ENCODE assay signal across 5 cellular contexts in the genomic region with DNA sequence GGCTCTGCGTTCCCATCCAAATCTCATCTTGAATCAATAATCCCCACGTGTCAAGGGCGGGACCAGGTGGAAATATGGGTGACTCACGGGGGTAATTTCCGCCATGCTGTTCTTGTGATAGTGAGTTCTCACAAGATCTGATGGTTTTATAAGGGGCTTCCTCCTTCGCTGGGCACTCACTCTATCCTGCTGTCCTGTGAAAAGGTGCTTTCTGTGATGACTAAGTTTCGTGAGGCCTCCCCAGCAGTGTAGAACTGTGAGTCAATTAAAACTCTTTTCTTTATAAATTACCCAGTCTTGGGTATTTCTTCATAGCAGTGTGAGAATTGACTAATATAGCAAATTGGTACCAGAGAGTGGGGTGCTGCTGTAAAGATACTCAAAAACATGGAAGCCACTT.
DNase-seq lines count a peak whose midpoint lies in the region; ATAC-seq, FAIRE-seq and TF ChIP-seq lines count a peak whose summit lies in the region.
"Not testable (repeated sequence)": the region's sequence is repeated elsewhere in the genome, so short reads cannot be mapped to it uniquely, and the experiment has no call there.

No MANE protein-coding gene starts in this region.

- not testable (repeated sequence) for H3K9ac ChIP-seq in GM12878 (ENCODE audit: control insufficient read depth, insufficient read depth, low read length)

- H3K27me3 ChIP-seq in GM12878 (replicated peaks in 1 of 2; ENCODE audit: control insufficient read depth in 2 of 2, insufficient read depth in 2 of 2, low read length in 1 of 2) = not testable (repeated sequence)

- BruUV-seq in GM12878 (replicated peaks; lab: Mats Ljungman, UMichigan) = not testable (repeated sequence)

- RAD21 ChIA-PET in GM12878 (lab: Charles Lee; ENCODE audit: unreplicated experiment) = not testable (repeated sequence)

- TF ChIP-seq RAD21 in GM12878 (IDR thresholded peaks at IDR 0.05; ENCODE audit: insufficient read depth, low read depth, low read length) = not testable (repeated sequence)

- CTCF ChIA-PET in GM12878 (lab: Yijun Ruan, JAX) = not testable (repeated sequence)

- H3K36me3 ChIP-seq in GM12878 (ENCODE audit: control insufficient read depth in 2 of 2, insufficient read depth in 2 of 2, low read length in 1 of 2) = not testable (repeated sequence)

- not testable (repeated sequence) for TF ChIP-seq CTCF in GM12865 (IDR thresholded peaks at IDR 0.05; ENCODE audit: insufficient read depth, low read depth, low read length, missing control alignments); GM12878 (IDR thresholded peaks at IDR 0.05 in 2 of 3, conservative IDR thresholded peaks at IDR 0.05 in 1 of 3; ENCODE audit: control insufficient read depth in 2 of 3, extremely low read depth in 1 of 3, insufficient read depth in 1 of 3, low read depth in 3 of 3, low read length in 3 of 3)

- not testable (repeated sequence) for H3K4me3 ChIP-seq in GM12865 (ENCODE audit: low read depth, low read length); GM12878

- TF ChIP-seq POLR2A in GM12878 (IDR thresholded peaks at IDR 0.05; ENCODE audit: low read depth, low read length) = not testable (repeated sequence)

- intact Hi-C loops in GM12878 (cut with micrococcal nuclease; ENCODE audit: unreplicated experiment) = not testable (repeated sequence)

- H3K79me2 ChIP-seq in GM12878 (ENCODE audit: control insufficient read depth, insufficient read depth, low read length) = not testable (repeated sequence)

- H3K27ac ChIP-seq in GM12878 (ENCODE audit: control insufficient read depth, insufficient read depth) = not testable (repeated sequence)

- FAIRE-seq in GM12878 (lab: Jason Lieb, UNC) = not testable (repeated sequence)

- H2AFZ ChIP-seq in GM12878 (ENCODE audit: control insufficient read depth, low read depth, low read length) = not testable (repeated sequence)

- H3K9me3 ChIP-seq in GM12878 (replicated peaks; ENCODE audit: control insufficient read depth, insufficient read depth, low read length) = not testable (repeated sequence)

- POLR2A ChIA-PET in GM12878 (lab: Charles Lee) = not testable (repeated sequence)

- H3K4me1 ChIP-seq in GM12878 (ENCODE audit: control insufficient read depth, insufficient read depth, low read length) = not testable (repeated sequence)

- not testable (repeated sequence) for TF ChIP-seq EP300 in GM12878 (IDR thresholded peaks at IDR 0.05; ENCODE audit: borderline replicate concordance in 1 of 2, control insufficient read depth in 1 of 2, low read depth in 2 of 2, low read length in 2 of 2)

- not testable (repeated sequence) for H3K4me2 ChIP-seq in GM12878 (ENCODE audit: control insufficient read depth, insufficient read depth)

- not testable (repeated sequence) for H4K20me1 ChIP-seq in GM12878 (ENCODE audit: control insufficient read depth, insufficient read depth)

- in situ Hi-C loops in GM12878 (cut with MboI) = not testable (repeated sequence)

- SMC1A ChIA-PET in GM12878 (lab: Charles Lee; ENCODE audit: uncharacterized antibody, unreplicated experiment) = not testable (repeated sequence)

- peak; percentile 9 for DNase-seq in GM12865 (ENCODE audit: low read depth)
- DNase-seq in GM12878 (ENCODE audit: low read depth, low spot score) = not testable (repeated sequence)

- ATAC-seq in GM18868 (IDR thresholded peaks at IDR 0.05; ENCODE audit: unreplicated experiment) (peak; percentile 62), HG02610 (IDR thresholded peaks at IDR 0.05; ENCODE audit: unreplicated experiment) (peak; percentile 59), HG03432 (IDR thresholded peaks at IDR 0.05; ENCODE audit: unreplicated experiment) (peak; percentile 79), GM12878 (peak; percentile 66)

- whole genome bisulfite sequencing in GM12878 (ENCODE audit: insufficient coverage, insufficient replicate concordance, low lambda C conversion rate, missing lambda C conversion rate) = 8% methylated on average over 7 of the region's 7 CpGs
